1 cellular context compared by ENCODE assay signal in the genomic region with DNA sequence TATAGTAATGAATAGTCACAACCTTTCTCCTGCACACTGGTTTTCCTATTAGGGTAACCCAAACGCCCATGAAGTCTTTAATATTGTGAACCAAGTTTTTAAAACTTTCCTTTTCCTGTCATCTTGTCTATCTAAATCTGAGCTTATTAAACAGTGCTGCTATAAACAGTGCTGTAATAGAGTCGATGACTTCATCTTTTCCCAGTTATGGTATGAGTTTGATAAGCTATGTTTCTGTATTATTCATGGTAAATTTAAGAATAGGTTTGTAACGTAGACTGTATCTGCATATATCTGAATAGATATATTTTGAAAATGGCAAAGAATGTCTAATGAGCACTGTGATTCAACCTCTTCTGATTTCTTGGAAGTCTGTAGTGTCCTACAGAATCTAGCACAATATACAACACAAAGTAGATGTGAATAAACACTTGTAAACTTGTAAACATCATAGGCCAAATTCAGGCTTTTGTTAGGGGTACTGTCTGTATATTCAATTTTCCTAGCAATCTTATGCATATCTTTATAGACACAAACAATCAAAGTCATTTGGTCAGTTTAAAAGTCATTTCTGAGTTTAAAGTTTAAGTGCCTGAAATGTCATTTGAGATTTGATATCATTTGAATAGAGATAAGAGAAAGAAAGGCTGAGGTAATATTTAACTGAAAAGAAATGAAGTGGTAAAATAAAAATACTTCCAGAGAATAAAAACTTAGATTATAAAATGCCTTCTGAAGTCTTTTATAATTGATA.
A peak's percentile ranks its signal among the peaks of the same experiment; 100 is the strongest.
TF ChIP-seq lines count a peak whose summit lies in the region.

No MANE protein-coding gene starts in this region.

TF ChIP-seq in HepG2, 621 proteins besides CTCF, POLR2A, EP300 and RAD21:
- TF ChIP-seq ZFX (CRISPR knock-in tag; IDR thresholded peaks at IDR 0.05; ENCODE audit: low read depth), result no peak
- TF ChIP-seq, protein P1, sequence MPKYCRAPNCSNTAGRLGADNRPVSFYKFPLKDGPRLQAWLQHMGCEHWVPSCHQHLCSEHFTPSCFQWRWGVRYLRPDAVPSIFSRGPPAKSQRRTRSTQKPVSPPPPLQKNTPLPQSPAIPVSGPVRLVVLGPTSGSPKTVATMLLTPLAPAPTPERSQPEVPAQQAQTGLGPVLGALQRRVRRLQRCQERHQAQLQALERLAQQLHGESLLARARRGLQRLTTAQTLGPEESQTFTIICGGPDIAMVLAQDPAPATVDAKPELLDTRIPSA (CRISPR knock-in tag; IDR thresholded peaks at IDR 0.05; ENCODE audit: borderline replicate concordance), result 0 out of 2 replicates have a peak, but pooled peaks have one; percentile 34
TF ChIP-seq in HepG2: peak in this region for 1.
